22 cellular contexts compared by ENCODE assay signal in the genomic region with DNA sequence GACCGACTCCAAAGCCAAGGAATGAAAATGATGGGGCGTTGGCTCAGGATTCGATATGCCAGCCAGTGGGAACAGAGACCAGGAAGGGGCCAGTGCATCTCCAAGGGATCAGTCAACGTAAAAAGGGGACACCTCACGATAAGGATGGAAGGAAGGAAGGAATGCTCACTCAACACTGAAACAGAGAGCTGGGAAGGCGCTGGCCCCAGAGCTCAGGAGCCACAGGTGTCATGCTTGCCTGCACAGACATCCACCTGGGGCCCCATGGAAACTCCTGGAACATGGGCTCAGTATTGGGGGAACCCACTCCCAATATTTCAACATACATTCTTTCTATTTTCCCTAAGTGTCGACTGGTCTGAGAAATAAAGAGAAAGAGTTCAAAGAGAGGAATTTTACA. TPM values are rescaled to one million over a fixed set of nuclear protein-coding genes. Genes with fewer than 3 reads are reported as not detected.
DNase-seq lines count a peak whose midpoint lies in the region; ATAC-seq, FAIRE-seq and TF ChIP-seq lines count a peak whose summit lies in the region.
"Had no signal": no experiment of that assay in that cellular context is flagged by ENCODE, and none has a peak within 500 bp of the region (broad histone marks: within the 10 kb centered on the region; RNA-seq: fewer than 3 reads in every experiment).

No MANE protein-coding gene starts in this region.

- H2BK5ac ChIP-seq in H1 (ENCODE audit: low read depth, low read length) = 0 out of 2 replicates have a peak overlapping the region, but pooled peaks have one; percentile 18

- no peak overlapping the region for H3K4me3 ChIP-seq in CD4-positive, alpha-beta memory T cell (ENCODE audit: low read length in 2 of 2)
- no peak overlapping the region for H3K4me3 ChIP-seq in H1 (ENCODE audit: extremely low read depth in 1 of 4, insufficient read depth in 2 of 4, low read depth in 3 of 4, low read length in 4 of 4)
- no peak overlapping the region for H3K4me3 ChIP-seq in thoracic aorta
- H3K4me3 ChIP-seq: K562 had no signal

- no peak overlapping the region for H4K8ac ChIP-seq in H1 (ENCODE audit: extremely low read depth, insufficient read depth, low read length)

- no peak overlapping the region; the same call in 1 of the 2 replicates for H2BK12ac ChIP-seq in H1 (ENCODE audit: low read depth, low read length)

- POLR2A ChIA-PET in CD4-positive, alpha-beta memory T cell (lab: Charles Lee; ENCODE audit: partially characterized antibody) = interaction anchor here (2.2 kb wide), 1 partner anchor 19 kb away, joined by 9 read pairs; no protein-coding TSS in a partner anchor
- POLR2A ChIA-PET in H1 (lab: Charles Lee; ENCODE audit: partially characterized antibody) = interaction anchor here (1.2 kb wide), 1 partner anchor 14 kb away, joined by 4 read pairs; no protein-coding TSS in a partner anchor

- H3K4me2 ChIP-seq in H1 (ENCODE audit: insufficient read depth in 1 of 2, low read depth in 2 of 2, low read length in 2 of 2) = no peak overlapping the region

- TF ChIP-seq CTCF in H1 (IDR thresholded peaks at IDR 0.05; ENCODE audit: control extremely low read depth in 1 of 3, insufficient read depth in 1 of 3, low read depth in 1 of 3, low read length in 3 of 3) (no peak), nephron (IDR thresholded peaks at IDR 0.05; ENCODE audit: unreplicated experiment in 3 of 3) (no peak), thoracic aorta (IDR thresholded peaks at IDR 0.05) (no peak)

- no peaks in the 10 kb centered on the region for H3K27me3 ChIP-seq in CD4-positive, alpha-beta memory T cell (ENCODE audit: insufficient read depth, low read length)
- H3K27me3 ChIP-seq in H1 (replicated peaks in 1 of 4; ENCODE audit: control insufficient read depth in 3 of 4, extremely low read depth in 1 of 4, insufficient read depth in 3 of 4, low read length in 3 of 4) (no peaks in the 10 kb centered on the region), thoracic aorta (replicated peaks; ENCODE audit: insufficient read depth) (no peaks in the 10 kb centered on the region)

- no peak overlapping the region for H3K56ac ChIP-seq in H1 (replicated peaks; ENCODE audit: insufficient read length, low read depth, low read length)

- no peak overlapping the region for H4K91ac ChIP-seq in H1 (replicated peaks; ENCODE audit: insufficient read length, low read length)

- no peak overlapping the region for H3K4ac ChIP-seq in H1 (replicated peaks; ENCODE audit: insufficient read length, low read depth, low read length)

- H3K9me3 Mint-ChIP-seq in CD4-positive, alpha-beta memory T cell = peaks cover 0 to 24% (median 17%) of the 10 kb centered on the region in 8 donors
- peaks cover 27% of the 10 kb centered on the region for H3K9me3 Mint-ChIP-seq in nephron

- no peak overlapping the region for H2BK120ac ChIP-seq in H1 (replicated peaks; ENCODE audit: low read depth, low read length)

- peaks cover 21% of the 10 kb centered on the region for H3K4me1 ChIP-seq in CD4-positive, alpha-beta memory T cell (ENCODE audit: insufficient read depth, low read length)
- H3K4me1 ChIP-seq in H1 (replicated peaks in 1 of 4; ENCODE audit: control insufficient read depth in 3 of 4, insufficient read depth in 4 of 4, low read length in 3 of 4) (peaks cover 14 to 32% (median 27%) of the 10 kb centered on the region in 4 experiments), thoracic aorta (ENCODE audit: control insufficient read depth in 1 of 2, low read depth in 2 of 2) (peaks cover 41 to 63% of the 10 kb centered on the region in 2 donors)
- H3K4me1 ChIP-seq: Caco-2 had no signal

- H3K36me3 Mint-ChIP-seq in CD4-positive, alpha-beta memory T cell = peaks cover 0 to 14% of the 10 kb centered on the region in 2 donors
- peaks cover 9% of the 10 kb centered on the region for H3K36me3 Mint-ChIP-seq in nephron (ENCODE audit: low read depth)

- no peak overlapping the region for H3K9ac ChIP-seq in H1 (replicated peaks in 1 of 4; ENCODE audit: extremely low read depth in 1 of 4, low read depth in 3 of 4, low read length in 3 of 4)

- no peak overlapping the region for H2AFZ ChIP-seq in H1 (ENCODE audit: low read length)

- no peak overlapping the region for H3K4me3 Mint-ChIP-seq in CD4-positive, alpha-beta memory T cell
- H3K4me3 Mint-ChIP-seq in nephron = no peak overlapping the region
- H3K4me3 Mint-ChIP-seq: CD14-positive monocyte, HFFc6 had no signal

- H2BK15ac ChIP-seq in H1 (ENCODE audit: low read length) = no peak overlapping the region

- no peak overlapping the region for H3K14ac ChIP-seq in H1 (ENCODE audit: insufficient read length)

- H3K4me1 Mint-ChIP-seq in CD4-positive, alpha-beta memory T cell = peaks cover 14 to 33% (median 19%) of the 10 kb centered on the region in 4 donors
- H3K4me1 Mint-ChIP-seq in nephron = peaks cover 27% of the 10 kb centered on the region

- H2BK20ac ChIP-seq in H1 (ENCODE audit: low read length) = peak overlapping the region; percentile 98; the same call in 1 of the 2 replicates

- DNase-seq in CD4-positive, alpha-beta memory T cell = no peak
- DNase-seq in H1 (ENCODE audit: low read depth in 1 of 2, low spot score in 2 of 2) = no peak
- DNase-seq in thoracic aorta (ENCODE audit: low spot score) = peak; percentile 1
- DNase-seq in SKM-1 (lab: John Stamatoyannopoulos, UW; ENCODE audit: unreplicated experiment) = no peak
- no peak for DNase-seq in NCI-H82 treated with DMSO at 0.1 percent for 48 hours (lab: John Stamatoyannopoulos, UW; ENCODE audit: unreplicated experiment)
- DNase-seq: AML-193; Caco-2; HFFc6; MV-4-11; NCI-H1417 treated with DMSO at 0.1 percent for 48 hours; NCI-H1930; NCI-H2171; NCI-H446; NCI-H69; NK-92 treated with Interleukin-12 subunit alpha and Interleukin-12 subunit beta, amount 100 ng/mL, for 24 hours; RPMI8226 had no signal

- no peak overlapping the region for H3K27ac ChIP-seq in CD4-positive, alpha-beta memory T cell (ENCODE audit: low read depth, low read length)
- no peak overlapping the region for H3K27ac ChIP-seq in H1 (ENCODE audit: low read depth, low read length)
- H3K27ac ChIP-seq in thoracic aorta = peak overlapping the region; percentile 92 to 97

- H3K23me2 ChIP-seq in H1 (ENCODE audit: low read depth, low read length) = no peaks in the 10 kb centered on the region

- H3K79me1 ChIP-seq in H1 (ENCODE audit: low read depth, low read length) = no peaks in the 10 kb centered on the region

- no peaks in the 10 kb centered on the region for H3K79me2 ChIP-seq in H1 (ENCODE audit: control insufficient read depth in 1 of 2, insufficient read depth in 2 of 2, low read length in 2 of 2)

- 91% methylated on average over 7 of the region's 7 CpGs; no CpG with 5 or more reads in 1 of the 2 experiments for WGBS in H1 (ENCODE audit: extremely low coverage in 1 of 2, insufficient coverage in 1 of 2, insufficient read length in 1 of 2, insufficient replicate concordance in 2 of 2, low coverage in 1 of 2, low lambda C conversion rate in 2 of 2, missing lambda C conversion rate in 1 of 2), 2 experiments

- H3K18ac ChIP-seq in H1 (ENCODE audit: extremely low read depth, low read length) = no peak overlapping the region

- no peak for TF ChIP-seq POLR2A in H1 (IDR thresholded peaks at IDR 0.05; ENCODE audit: control extremely low read depth in 1 of 2, low read depth in 2 of 2, low read length in 2 of 2)

- FAIRE-seq in H1 (lab: Jason Lieb, UNC) = no peak
- FAIRE-seq: GM19239, H54, K562 had no signal

- H3K9me3 ChIP-seq in CD4-positive, alpha-beta memory T cell (ENCODE audit: control insufficient read depth in 1 of 2, low read length in 2 of 2) = no peaks in the 10 kb centered on the region
- H3K9me3 ChIP-seq in H1 (ENCODE audit: insufficient read depth in 2 of 2, low read depth in 1 of 2, low read length in 1 of 2) = peaks cover 3 to 9% of the 10 kb centered on the region in 2 experiments
- no peaks in the 10 kb centered on the region for H3K9me3 ChIP-seq in thoracic aorta

- H3K23ac ChIP-seq in H1 (ENCODE audit: insufficient read length) = no peak overlapping the region

- CTCF ChIA-PET in CD4-positive, alpha-beta memory T cell (lab: Charles Lee; ENCODE audit: partially characterized antibody) = interaction anchor here (1.6 to 5.7 kb wide), 3 partner anchors 8 to 14 kb away, joined by 7 to 35 read pairs (median 14); no protein-coding TSS in a partner anchor
- CTCF ChIA-PET in H1 (lab: Charles Lee; ENCODE audit: partially characterized antibody) = interaction anchor here (22.5 to 26.4 kb wide), 2 partner anchors 5 to 8 kb away, joined by 975 read pairs; a partner anchor contains a TSS

- H2AK5ac ChIP-seq in H1 (ENCODE audit: low read depth, low read length) = no peak overlapping the region

- intact Hi-C loops in CD4-positive, alpha-beta memory T cell (cut with micrococcal nuclease) = no loop called here

- no peak overlapping the region for H4K5ac ChIP-seq in H1 (ENCODE audit: insufficient read length, low read depth, low read length)

- no peak for TF ChIP-seq EP300 in H1 (IDR thresholded peaks at IDR 0.05; ENCODE audit: borderline replicate concordance in 1 of 2, low read depth in 2 of 2, low read length in 2 of 2)

- no peak for TF ChIP-seq RAD21 in H1 (IDR thresholded peaks at IDR 0.05 in 1 of 2, conservative IDR thresholded peaks at IDR 0.05 in 1 of 2; ENCODE audit: low read depth in 2 of 2, low read length in 2 of 2)

- ATAC-seq in thoracic aorta (ENCODE audit: insufficient number of reproducible peaks, low FRiP score, low read depth) (no peak), GM21526 (IDR thresholded peaks at IDR 0.05; ENCODE audit: low FRiP score, unreplicated experiment) (no peak)
- ATAC-seq: K562 had no signal

- H4K20me1 ChIP-seq in H1 (replicated peaks in 1 of 2; ENCODE audit: control insufficient read depth in 1 of 2, insufficient read depth in 2 of 2, low read length in 2 of 2) = no peaks in the 10 kb centered on the region

- H3K36me3 ChIP-seq in CD4-positive, alpha-beta memory T cell (ENCODE audit: insufficient read depth, low read length) = no peaks in the 10 kb centered on the region
- no peaks in the 10 kb centered on the region for H3K36me3 ChIP-seq in H1 (ENCODE audit: control insufficient read depth in 2 of 4, insufficient read depth in 4 of 4, low read length in 3 of 4)
- no peaks in the 10 kb centered on the region for H3K36me3 ChIP-seq in thoracic aorta

- H3K27me3 Mint-ChIP-seq in CD4-positive, alpha-beta memory T cell = no peaks in the 10 kb centered on the region
- H3K27me3 Mint-ChIP-seq in nephron (ENCODE audit: low read depth) = peaks cover 7% of the 10 kb centered on the region

- peak overlapping the region in 4 of 7 donors; percentile 56 to 81 (median 77) for H3K27ac Mint-ChIP-seq in CD4-positive, alpha-beta memory T cell
- H3K27ac Mint-ChIP-seq in nephron = peak overlapping the region; percentile 33 to 98 (median 69)
- H3K27ac Mint-ChIP-seq: CD14-positive monocyte, HFFc6 had no signal

RNA-seq across cellular contexts. Expression of a gene that starts 5.3 kb away (rescaled TPM):
- under 1 TPM in 1 of 2 experiments, not detected in 1; 0.20 TPM for total RNA-seq in CD4-positive, alpha-beta memory T cell
- under 1 TPM in 1 of 2 donors, not detected in 1; 0.15 TPM for polyA plus RNA-seq in CD4-positive, alpha-beta memory T cell
- 0.96 and 1.2 TPM in 2 replicates for total RNA-seq in H1 (2021; fragmentation: NEBNext Ultra II Directional; extraction: Animal tissue kit (Norgen Biotek cat#: 25700))
- polyA plus RNA-seq in H1 (2011; rRNA removed) = 1.1 and 1.2 TPM in 2 replicates
- 3.0 TPM for polyA plus RNA-seq in H1 (2011; cell fraction: cytosol; rRNA removed)
- polyA plus RNA-seq in H1 (2011; cell fraction: nucleus; rRNA removed) = 2.9 TPM
- 0.52 to 2.5 TPM (median 2.0 TPM) in 4 replicates for polyA plus RNA-seq in H1 (2012, experiment 1 of 2)
- 0.93 TPM for polyA plus RNA-seq in H1 (2012, experiment 2 of 2)
- 2.1 TPM for polyA plus RNA-seq in H1 (2013, experiment 1 of 2)
- polyA plus RNA-seq in H1 (2013, experiment 2 of 2) = 1.8 TPM
- polyA minus RNA-seq in H1 (2011; rRNA and poly(A)+ RNA removed) = 2.3 and 2.7 TPM in 2 replicates
- polyA minus RNA-seq in H1 (2011; cell fraction: cytosol; rRNA and poly(A)+ RNA removed) = 1.1 TPM
- 1.4 TPM for polyA minus RNA-seq in H1 (2011; cell fraction: nucleus; rRNA and poly(A)+ RNA removed)
- total RNA-seq in thoracic aorta = 10 to 100 TPM; 49.4 to 55.0 TPM

RNA-seq across cellular contexts. Expression of a gene that starts 6.3 kb away (rescaled TPM):
- total RNA-seq in CD4-positive, alpha-beta memory T cell = not detected
- polyA plus RNA-seq in CD4-positive, alpha-beta memory T cell = not detected
- 4.4 and 4.8 TPM in 2 replicates for total RNA-seq in H1 (2021; fragmentation: NEBNext Ultra II Directional; extraction: Animal tissue kit (Norgen Biotek cat#: 25700))
- polyA plus RNA-seq in H1 (2011; rRNA removed) = 12.2 and 14.6 TPM in 2 replicates
- polyA plus RNA-seq in H1 (2011; cell fraction: cytosol; rRNA removed) = 22.4 TPM
- 13.2 TPM for polyA plus RNA-seq in H1 (2011; cell fraction: nucleus; rRNA removed)
- 6.8 to 14.9 TPM (median 10.7 TPM) in 4 replicates for polyA plus RNA-seq in H1 (2012, experiment 1 of 2)
- 8.0 TPM for polyA plus RNA-seq in H1 (2012, experiment 2 of 2)
- polyA plus RNA-seq in H1 (2013, experiment 1 of 2) = 6.2 TPM
- 5.9 TPM for polyA plus RNA-seq in H1 (2013, experiment 2 of 2)
- 0.88 and 3.1 TPM in 2 replicates for polyA minus RNA-seq in H1 (2011; rRNA and poly(A)+ RNA removed)
- 3.0 TPM for polyA minus RNA-seq in H1 (2011; cell fraction: cytosol; rRNA and poly(A)+ RNA removed)
- polyA minus RNA-seq in H1 (2011; cell fraction: nucleus; rRNA and poly(A)+ RNA removed) = 4.1 TPM
- 100 to 1,000 TPM in 1 of 2 donors, 10 to 100 TPM in 1; 50.9 to 167 TPM for total RNA-seq in thoracic aorta
- polyA plus RNA-seq: CD14-positive monocyte had no signal

RNA-seq across cellular contexts. Expression of a gene that starts 16.2 kb away (rescaled TPM):
- not detected for total RNA-seq in CD4-positive, alpha-beta memory T cell
- under 1 TPM; 0.34 to 0.87 TPM for polyA plus RNA-seq in CD4-positive, alpha-beta memory T cell
- total RNA-seq in H1 (2021; fragmentation: NEBNext Ultra II Directional; extraction: Animal tissue kit (Norgen Biotek cat#: 25700)) = not detected in 2 replicates
- polyA plus RNA-seq in H1 (2011; rRNA removed) = not detected in 2 replicates
- polyA plus RNA-seq in H1 (2011; cell fraction: cytosol; rRNA removed) = not detected
- not detected for polyA plus RNA-seq in H1 (2011; cell fraction: nucleus; rRNA removed)
- not detected in 4 replicates for polyA plus RNA-seq in H1 (2012, experiment 1 of 2)
- polyA plus RNA-seq in H1 (2012, experiment 2 of 2) = not detected
- polyA plus RNA-seq in H1 (2013, experiment 1 of 2) = 0.08 TPM
- polyA plus RNA-seq in H1 (2013, experiment 2 of 2) = 0.20 TPM
- polyA minus RNA-seq in H1 (2011; rRNA and poly(A)+ RNA removed) = not detected in 2 replicates
- not detected for polyA minus RNA-seq in H1 (2011; cell fraction: cytosol; rRNA and poly(A)+ RNA removed)
- not detected for polyA minus RNA-seq in H1 (2011; cell fraction: nucleus; rRNA and poly(A)+ RNA removed)
- 100 to 1,000 TPM; 318 to 644 TPM for total RNA-seq in thoracic aorta
- total RNA-seq: Caco-2, K562 had no signal
- polyA plus RNA-seq: CD14-positive monocyte had no signal

Comparison
In these comparisons a context has a peak if more than half of its experiments do, and no peak if none do; other contexts are left out.
1. H3K27ac ChIP-seq: peak in thoracic aorta (2 of 2); none in CD4-positive, alpha-beta memory T cell (single experiment) and H1 (single experiment).
2. RNA of a gene that starts 5.3 kb away (total RNA-seq): 49.4 to 55.0 TPM in thoracic aorta; 0.96 to 1.2 TPM in H1 and 0.20 TPM in CD4-positive, alpha-beta memory T cell; every median in the first group is over 10 times any median in the second.
3. RNA of a gene that starts 16.2 kb away (total RNA-seq): 318 to 644 TPM in thoracic aorta; not detected in H1 and not detected in CD4-positive, alpha-beta memory T cell; every median in the first group is over 100 times any median in the second.